In genomic region chr7:81478201-81478600, GRCh38 we compare ENCODE assay signal across 6 cellular contexts.
DNase-seq lines count a peak whose midpoint lies in the region; ATAC-seq, FAIRE-seq and TF ChIP-seq lines count a peak whose summit lies in the region.
"Not testable (repeated sequence)": the region's sequence is repeated elsewhere in the genome, so short reads cannot be mapped to it uniquely, and the experiment has no call there.

No MANE protein-coding gene starts in this region.

- not testable (repeated sequence) for H4K8ac ChIP-seq in mesenchymal stem cell (ENCODE audit: low read length)

- H3K79me2 ChIP-seq in OCI-LY1 (ENCODE audit: insufficient read depth, low read length); K562 (ENCODE audit: control insufficient read depth, insufficient read depth, low read length): not testable (repeated sequence)

- H3K9me2 ChIP-seq in OCI-LY1 (ENCODE audit: low read depth, low read length) = not testable (repeated sequence)

- not testable (repeated sequence) for TF ChIP-seq CTCF in Calu3 (IDR thresholded peaks at IDR 0.05; ENCODE audit: unreplicated experiment); OCI-LY1 (IDR thresholded peaks at IDR 0.05; ENCODE audit: low read length); K562 (IDR thresholded peaks at IDR 0.05 in 2 of 3, conservative IDR thresholded peaks at IDR 0.05 in 1 of 3; ENCODE audit: insufficient read depth in 2 of 3, low read depth in 1 of 3, low read length in 3 of 3); stomach (IDR thresholded peaks at IDR 0.05)

- not testable (repeated sequence) for H2BK15ac ChIP-seq in mesenchymal stem cell (ENCODE audit: low read depth, poor library complexity, severe bottlenecking)

- not testable (repeated sequence) for H2AK5ac ChIP-seq in mesenchymal stem cell (ENCODE audit: low read length, severe bottlenecking)

- not testable (repeated sequence) for H2AFZ ChIP-seq in OCI-LY1 (ENCODE audit: low read length); K562 (ENCODE audit: low read depth, low read length)
- H2AFZ ChIP-seq in mesenchymal stem cell (ENCODE audit: low read depth, low read length) = peak overlapping the region; percentile 5

- H3K14ac ChIP-seq in mesenchymal stem cell (ENCODE audit: low read length in 2 of 2) = not testable (repeated sequence)

- not testable (repeated sequence) for H2BK120ac ChIP-seq in mesenchymal stem cell (ENCODE audit: low read depth, low read length)

- not testable (repeated sequence) for H3K36me3 ChIP-seq in OCI-LY1 (ENCODE audit: insufficient read depth, low read length); K562 (ENCODE audit: control insufficient read depth, insufficient read depth, low read length); mesenchymal stem cell (ENCODE audit: control insufficient read depth in 1 of 2, insufficient read depth in 2 of 2, low read depth in 1 of 2, low read length in 2 of 2); stomach

- H3K4me1 ChIP-seq in OCI-LY1 (ENCODE audit: insufficient read depth, low read length, severe bottlenecking); K562 (replicated peaks in 1 of 2; ENCODE audit: control insufficient read depth in 2 of 2, insufficient read depth in 2 of 2, low read length in 2 of 2); mesenchymal stem cell (ENCODE audit: control insufficient read depth, insufficient read depth, low read depth, low read length): not testable (repeated sequence)
- peaks cover 0 to 14% (median 5%) of the 10 kb centered on the region in 4 donors for H3K4me1 ChIP-seq in stomach

- H3K9ac ChIP-seq in OCI-LY1 (ENCODE audit: low read length); K562 (ENCODE audit: insufficient read depth in 1 of 2, low read depth in 2 of 2, low read length in 2 of 2); mesenchymal stem cell (ENCODE audit: low read length): not testable (repeated sequence)

- BruUV-seq in Calu3 (replicated peaks; lab: Mats Ljungman, UMichigan); K562 (replicated peaks; lab: Mats Ljungman, UMichigan): not testable (repeated sequence)

- not testable (repeated sequence) for TF ChIP-seq POLR2A in K562 (conservative IDR thresholded peaks at IDR 0.05); stomach (IDR thresholded peaks at IDR 0.05)

- H3K36me3 Mint-ChIP-seq in Calu3 (ENCODE audit: insufficient read depth, unreplicated experiment) = not testable (repeated sequence)

- POLR2A ChIA-PET in K562 (lab: Yijun Ruan, JAX) = not testable (repeated sequence)

- not testable (repeated sequence) for H3K9me3 Mint-ChIP-seq in Calu3 (ENCODE audit: low read depth, unreplicated experiment)

- H3K27me3 ChIP-seq in OCI-LY1 (ENCODE audit: insufficient read depth, low read length); K562 (ENCODE audit: control insufficient read depth in 2 of 2, insufficient read depth in 2 of 2, low read length in 2 of 2); mesenchymal stem cell (ENCODE audit: control insufficient read depth in 1 of 2, insufficient read depth in 1 of 2, low read length in 2 of 2); stomach: not testable (repeated sequence)

- TF ChIP-seq EP300 in K562 (IDR thresholded peaks at IDR 0.05; ENCODE audit: low read length); stomach (IDR thresholded peaks at IDR 0.05): not testable (repeated sequence)

- H3K4ac ChIP-seq in mesenchymal stem cell (ENCODE audit: low read depth in 1 of 2, low read length in 2 of 2) = not testable (repeated sequence)

- in situ Hi-C loops in K562 (cut with MboI) = loop anchor here (10.0 to 25.0 kb wide), 3 partner anchors 783 to 1259 kb away; no protein-coding TSS in a partner anchor

- H3K27ac Mint-ChIP-seq in Calu3 (ENCODE audit: unreplicated experiment) = not testable (repeated sequence)

- H3K9me3 ChIP-seq in OCI-LY1 (ENCODE audit: low read length); K562 (replicated peaks; ENCODE audit: control insufficient read depth, insufficient read depth, low read depth, low read length); mesenchymal stem cell (ENCODE audit: control insufficient read depth, low read length); stomach: not testable (repeated sequence)

- 2% methylated on average over 3 of the region's 3 CpGs for WGBS in K562 (ENCODE audit: insufficient coverage, low coverage, missing lambda C conversion rate)
- 98% methylated on average over 3 of the region's 3 CpGs for WGBS in mesenchymal stem cell
- 51 to 89% (median 71%) methylated on average over 3 of the region's 3 CpGs for WGBS in stomach, 5 donors

- intact Hi-C loops in Calu3 (cut with micrococcal nuclease; ENCODE audit: unreplicated experiment); K562 (cut with micrococcal nuclease); left colon (cut with DNase I, micrococcal nuclease); stomach (cut with DNase I; ENCODE audit: low total_unique reads): not testable (repeated sequence)

- not testable (repeated sequence) for H4K91ac ChIP-seq in mesenchymal stem cell (ENCODE audit: low read length)

- H3K4me3 Mint-ChIP-seq in Calu3 (ENCODE audit: low read depth, unreplicated experiment) = peak overlapping the region; percentile 26

- H3K27me3 Mint-ChIP-seq in Calu3 (ENCODE audit: unreplicated experiment) = not testable (repeated sequence)

- not testable (repeated sequence) for H3K4me1 Mint-ChIP-seq in Calu3 (ENCODE audit: low read depth, unreplicated experiment)

- H3K18ac ChIP-seq in mesenchymal stem cell (ENCODE audit: low read depth in 1 of 2, low read length in 2 of 2) = peak overlapping the region in 1 of 2 experiments; percentile 11

- not testable (repeated sequence) for ATAC-seq in K562
- peak; percentile 4 for ATAC-seq in left colon

- H3K23ac ChIP-seq in mesenchymal stem cell (ENCODE audit: low read length in 2 of 2) = not testable (repeated sequence)

- not testable (repeated sequence) for TF ChIP-seq RAD21 in K562 (CRISPR knock-in tag; conservative IDR thresholded peaks at IDR 0.05 in 1 of 2, IDR thresholded peaks at IDR 0.05 in 1 of 2)

- not testable (repeated sequence) for H3K27ac ChIP-seq in OCI-LY1 (ENCODE audit: low read depth, low read length, poor library complexity, severe bottlenecking); K562 (ENCODE audit: extremely low read depth, low read depth, low read length); mesenchymal stem cell (ENCODE audit: low read length, poor library complexity, severe bottlenecking)
- peak overlapping the region; percentile 4 to 64 (median 60) for H3K27ac ChIP-seq in stomach

- H2BK5ac ChIP-seq in mesenchymal stem cell (ENCODE audit: low read depth, low read length, poor library complexity, severe bottlenecking) = not testable (repeated sequence)

- not testable (repeated sequence) for H4K20me1 ChIP-seq in OCI-LY1 (ENCODE audit: insufficient read depth, low read length); K562 (replicated peaks; ENCODE audit: control insufficient read depth, insufficient read depth, low read length)

- not testable (repeated sequence) for H2BK12ac ChIP-seq in mesenchymal stem cell (ENCODE audit: low read length in 2 of 2)

- H3K4me2 ChIP-seq in OCI-LY1 (ENCODE audit: low read length) = 0 out of 2 replicates have a peak overlapping the region, but pooled peaks have one; percentile 22
- H3K4me2 ChIP-seq in K562 (ENCODE audit: insufficient read depth, low read length) = peak overlapping the region; percentile 32; the same call in 1 of the 2 replicates
- H3K4me2 ChIP-seq in mesenchymal stem cell (ENCODE audit: low read length, poor library complexity, severe bottlenecking) = not testable (repeated sequence)

- not testable (repeated sequence) for FAIRE-seq in K562 (lab: Jason Lieb, UNC)

- not testable (repeated sequence) for H3K79me1 ChIP-seq in mesenchymal stem cell (replicated peaks; ENCODE audit: low read length, poor library complexity, severe bottlenecking)

- CTCF ChIA-PET in Calu3 (lab: Charles Lee) = interaction anchor here (0.8 to 1.1 kb wide), 2 partner anchors 8 to 560 kb away, joined by 3 to 4 read pairs; partner anchors contain the start of gene SEMA3C
- CTCF ChIA-PET in K562 (lab: Yijun Ruan, JAX; ENCODE audit: low intra/inter-chr PET ratio) = not testable (repeated sequence)

- H3K4me3 ChIP-seq in OCI-LY1 (ENCODE audit: low read depth, low read length, poor library complexity, severe bottlenecking) = peak overlapping the region; percentile 8
- not testable (repeated sequence) for H3K4me3 ChIP-seq in K562; mesenchymal stem cell (ENCODE audit: insufficient read depth in 1 of 2, low read depth in 1 of 2, low read length in 2 of 2); stomach

- H3K9me1 ChIP-seq in K562 (ENCODE audit: control insufficient read depth, insufficient read depth, low read length) = not testable (repeated sequence)

- DNase-seq in Calu3; K562 (ENCODE audit: extremely low read depth in 1 of 4, low spot score in 3 of 4); left colon; mesenchymal stem cell; stomach: not testable (repeated sequence)

- not testable (repeated sequence) for H3F3A ChIP-seq in OCI-LY1 (ENCODE audit: insufficient read depth, low read length)
